Comparison of ENCODE assay signal across 8 cellular contexts in the genomic region with DNA sequence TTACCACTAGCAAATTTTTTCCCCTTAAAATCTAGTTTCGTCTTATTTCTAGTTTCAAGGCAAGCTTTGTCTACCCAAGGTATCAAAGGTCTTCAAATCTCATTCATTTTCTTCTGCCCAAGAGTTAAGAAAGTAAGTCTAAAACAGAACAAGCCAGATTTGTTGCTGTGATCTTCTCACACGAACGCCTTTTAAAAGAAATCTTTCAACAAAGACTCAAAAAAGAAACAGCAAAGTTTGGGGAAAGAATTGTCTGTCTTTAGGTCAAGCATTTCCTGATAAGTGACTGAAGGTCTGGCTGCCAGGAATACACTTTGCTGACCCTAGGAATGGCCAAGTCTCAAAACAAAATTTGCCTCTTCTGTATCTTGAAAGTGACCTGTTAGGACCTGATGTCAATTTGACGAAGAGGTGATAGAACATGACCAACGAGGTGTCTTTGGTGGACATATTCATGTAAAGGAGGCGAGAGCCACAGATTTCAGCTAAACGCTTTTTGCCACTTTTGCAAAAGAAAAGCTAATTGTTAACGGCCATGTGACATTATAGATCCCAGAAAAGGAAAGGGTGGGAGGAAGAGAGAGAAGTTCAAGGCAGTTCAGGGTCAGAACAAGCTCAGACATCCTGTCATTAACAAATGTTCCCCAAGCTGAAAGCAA. TPM values are rescaled to one million over a fixed set of nuclear protein-coding genes. Genes with fewer than 3 reads are reported as not detected.
A peak's percentile ranks its signal among the peaks of the same experiment; 100 is the strongest.
DNase-seq lines count a peak whose midpoint lies in the region; ATAC-seq, FAIRE-seq and TF ChIP-seq lines count a peak whose summit lies in the region.

No MANE protein-coding gene starts in this region.

- no peak for TF ChIP-seq RAD21 in K562 (CRISPR knock-in tag; conservative IDR thresholded peaks at IDR 0.05 in 1 of 2, IDR thresholded peaks at IDR 0.05 in 1 of 2)

- H3K79me2 ChIP-seq in K562 (ENCODE audit: control insufficient read depth, insufficient read depth, low read length): peaks cover 66% of the 10 kb centered on the region

- BruUV-seq in K562 (replicated peaks; lab: Mats Ljungman, UMichigan): TSS peak; percentile 33

- H3K27ac ChIP-seq in K562 (ENCODE audit: extremely low read depth, low read depth, low read length): peak overlapping the region; percentile 96
- peak overlapping the region; percentile 86 for H3K27ac ChIP-seq in temporal lobe (ENCODE audit: low read depth, low read length)

- H3K4me2 ChIP-seq in K562 (ENCODE audit: insufficient read depth, low read length): peak overlapping the region; percentile 94

- no peaks in the 10 kb centered on the region for H3K9me3 ChIP-seq in K562 (replicated peaks; ENCODE audit: control insufficient read depth, insufficient read depth, low read depth, low read length)

- H3K9ac ChIP-seq in K562 (ENCODE audit: insufficient read depth in 1 of 2, low read depth in 2 of 2, low read length in 2 of 2): peak overlapping the region; percentile 86 to 98

- H2AFZ ChIP-seq in K562 (ENCODE audit: low read depth, low read length): peak overlapping the region; percentile 77; the same call in 1 of the 2 replicates

- no peaks in the 10 kb centered on the region for H3K27me3 ChIP-seq in K562 (ENCODE audit: control insufficient read depth in 2 of 2, insufficient read depth in 2 of 2, low read length in 2 of 2)

- in situ Hi-C loops in K562 (cut with MboI): no loop called here

- peaks cover 10% of the 10 kb centered on the region in 2 experiments; a peak in 3 of 5 replicates for H3K4me1 ChIP-seq in K562 (replicated peaks in 1 of 2; ENCODE audit: control insufficient read depth in 2 of 2, insufficient read depth in 2 of 2, low read length in 2 of 2)

- peaks cover 7% of the 10 kb centered on the region for H4K20me1 ChIP-seq in K562 (replicated peaks; ENCODE audit: control insufficient read depth, insufficient read depth, low read length)

- no peaks in the 10 kb centered on the region; the same call in 2 of the 3 replicates for H3K36me3 ChIP-seq in K562 (ENCODE audit: control insufficient read depth, insufficient read depth, low read length)

- peak overlapping the region; percentile 90 for H3K4me3 ChIP-seq in K562

- WGBS in K562 (ENCODE audit: insufficient coverage, low coverage, missing lambda C conversion rate): 0% methylated on average over 8 of the region's 8 CpGs

- no peak for TF ChIP-seq CTCF in K562 (IDR thresholded peaks at IDR 0.05 in 2 of 3, conservative IDR thresholded peaks at IDR 0.05 in 1 of 3; ENCODE audit: insufficient read depth in 2 of 3, low read depth in 1 of 3, low read length in 3 of 3)

- intact Hi-C loops in K562 (cut with micrococcal nuclease): loop anchor here (2.0 to 5.0 kb wide), 3 partner anchors 22 to 181 kb away; no protein-coding TSS in a partner anchor

- DNase-seq in CD1c-positive myeloid dendritic cell (ENCODE audit: extremely low spot score) (peak; percentile 33), K562 (ENCODE audit: extremely low read depth in 1 of 4, low spot score in 3 of 4) (peak in 1 of 4 experiments; percentile 34), kidney tubule cell (ENCODE audit: low spot score) (peak; percentile 8), GM19238 (ENCODE audit: insufficient read length, low spot score) (no peak)

- peak; percentile 89 for FAIRE-seq in K562 (lab: Jason Lieb, UNC)

- POLR2A ChIA-PET in K562 (lab: Yijun Ruan, JAX): interaction anchor here (0.6 to 4.1 kb wide), 8 partner anchors 9 to 156 kb away, joined by 3 to 20 read pairs (median 4); no protein-coding TSS in a partner anchor

- no peak for TF ChIP-seq POLR2A in K562 (conservative IDR thresholded peaks at IDR 0.05)

- ATAC-seq in HG03025 (IDR thresholded peaks at IDR 0.05; ENCODE audit: low FRiP score, unreplicated experiment): peak; percentile 1
- ATAC-seq in K562: peak; percentile 7
- no peak for ATAC-seq in HG03521 (IDR thresholded peaks at IDR 0.05; ENCODE audit: unreplicated experiment)
- no peak for ATAC-seq in GM21367 (IDR thresholded peaks at IDR 0.05; ENCODE audit: unreplicated experiment)

- CTCF ChIA-PET in K562 (lab: Yijun Ruan, JAX; ENCODE audit: low intra/inter-chr PET ratio): interaction anchor here (0.6 kb wide), 1 partner anchor 49 kb away, joined by 3 read pairs; no protein-coding TSS in a partner anchor

- H3K9me1 ChIP-seq in K562 (ENCODE audit: control insufficient read depth, insufficient read depth, low read length): no peaks in the 10 kb centered on the region

- no peak for TF ChIP-seq EP300 in K562 (IDR thresholded peaks at IDR 0.05; ENCODE audit: low read length)

TF ChIP-seq in K562, 482 proteins besides CTCF, POLR2A, EP300 and RAD21 (continues in another document):
- TF ChIP-seq TCF7L2 (IDR thresholded peaks at IDR 0.05; ENCODE audit: low read depth, low read length) (no peak), HLTF (IDR thresholded peaks at IDR 0.05) (no peak), ZNF695 (CRISPR knock-in tag; IDR thresholded peaks at IDR 0.05) (no peak), ZKSCAN3 (CRISPR knock-in tag; IDR thresholded peaks at IDR 0.05) (no peak), MAFF (IDR thresholded peaks at IDR 0.05; ENCODE audit: low read length) (no peak), ARID2 (IDR thresholded peaks at IDR 0.05) (no peak), DNMT1 (IDR thresholded peaks at IDR 0.05) (0 out of 2 replicates have a peak, but pooled peaks have one; percentile 50), POLR2H (tag; IDR thresholded peaks at IDR 0.05; ENCODE audit: low read depth) (no peak), ZNF79 (CRISPR knock-in tag; IDR thresholded peaks at IDR 0.05; ENCODE audit: low read depth) (0 out of 2 replicates have a peak, but pooled peaks have one; percentile 22), BACH1 (tag; IDR thresholded peaks at IDR 0.05) (no peak)
- TF ChIP-seq, protein P1, sequence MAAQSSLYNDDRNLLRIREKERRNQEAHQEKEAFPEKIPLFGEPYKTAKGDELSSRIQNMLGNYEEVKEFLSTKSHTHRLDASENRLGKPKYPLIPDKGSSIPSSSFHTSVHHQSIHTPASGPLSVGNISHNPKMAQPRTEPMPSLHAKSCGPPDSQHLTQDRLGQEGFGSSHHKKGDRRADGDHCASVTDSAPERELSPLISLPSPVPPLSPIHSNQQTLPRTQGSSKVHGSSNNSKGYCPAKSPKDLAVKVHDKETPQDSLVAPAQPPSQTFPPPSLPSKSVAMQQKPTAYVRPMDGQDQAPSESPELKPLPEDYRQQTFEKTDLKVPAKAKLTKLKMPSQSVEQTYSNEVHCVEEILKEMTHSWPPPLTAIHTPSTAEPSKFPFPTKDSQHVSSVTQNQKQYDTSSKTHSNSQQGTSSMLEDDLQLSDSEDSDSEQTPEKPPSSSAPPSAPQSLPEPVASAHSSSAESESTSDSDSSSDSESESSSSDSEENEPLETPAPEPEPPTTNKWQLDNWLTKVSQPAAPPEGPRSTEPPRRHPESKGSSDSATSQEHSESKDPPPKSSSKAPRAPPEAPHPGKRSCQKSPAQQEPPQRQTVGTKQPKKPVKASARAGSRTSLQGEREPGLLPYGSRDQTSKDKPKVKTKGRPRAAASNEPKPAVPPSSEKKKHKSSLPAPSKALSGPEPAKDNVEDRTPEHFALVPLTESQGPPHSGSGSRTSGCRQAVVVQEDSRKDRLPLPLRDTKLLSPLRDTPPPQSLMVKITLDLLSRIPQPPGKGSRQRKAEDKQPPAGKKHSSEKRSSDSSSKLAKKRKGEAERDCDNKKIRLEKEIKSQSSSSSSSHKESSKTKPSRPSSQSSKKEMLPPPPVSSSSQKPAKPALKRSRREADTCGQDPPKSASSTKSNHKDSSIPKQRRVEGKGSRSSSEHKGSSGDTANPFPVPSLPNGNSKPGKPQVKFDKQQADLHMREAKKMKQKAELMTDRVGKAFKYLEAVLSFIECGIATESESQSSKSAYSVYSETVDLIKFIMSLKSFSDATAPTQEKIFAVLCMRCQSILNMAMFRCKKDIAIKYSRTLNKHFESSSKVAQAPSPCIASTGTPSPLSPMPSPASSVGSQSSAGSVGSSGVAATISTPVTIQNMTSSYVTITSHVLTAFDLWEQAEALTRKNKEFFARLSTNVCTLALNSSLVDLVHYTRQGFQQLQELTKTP (IDR thresholded peaks at IDR 0.05; ENCODE audit: low read depth in 1 of 2, partially characterized antibody in 2 of 2): peak in 1 of 2 experiments; percentile 8
- TF ChIP-seq, protein P2, sequence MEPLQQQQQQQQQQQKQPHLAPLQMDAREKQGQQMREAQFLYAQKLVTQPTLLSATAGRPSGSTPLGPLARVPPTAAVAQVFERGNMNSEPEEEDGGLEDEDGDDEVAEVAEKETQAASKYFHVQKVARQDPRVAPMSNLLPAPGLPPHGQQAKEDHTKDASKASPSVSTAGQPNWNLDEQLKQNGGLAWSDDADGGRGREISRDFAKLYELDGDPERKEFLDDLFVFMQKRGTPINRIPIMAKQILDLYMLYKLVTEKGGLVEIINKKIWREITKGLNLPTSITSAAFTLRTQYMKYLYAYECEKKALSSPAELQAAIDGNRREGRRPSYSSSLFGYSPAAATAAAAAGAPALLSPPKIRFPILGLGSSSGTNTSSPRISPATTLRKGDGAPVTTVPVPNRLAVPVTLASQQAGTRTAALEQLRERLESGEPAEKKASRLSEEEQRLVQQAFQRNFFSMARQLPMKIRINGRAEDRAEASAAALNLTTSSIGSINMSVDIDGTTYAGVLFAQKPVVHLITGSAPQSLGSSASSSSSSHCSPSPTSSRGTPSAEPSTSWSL (CRISPR knock-in tag; IDR thresholded peaks at IDR 0.05; ENCODE audit: borderline replicate concordance): no peak

RNA-seq across cellular contexts. Expression of a gene that starts 1.7 kb away (rescaled TPM):
- 65.9 and 172 TPM in 2 replicates for total RNA-seq in K562 (2011; cell fraction: chromatin; rRNA removed; ENCODE audit: low replicate concordance)
- total RNA-seq in K562 (2011; cell fraction: nucleolus; rRNA removed): 32.7 and 54.6 TPM in 2 replicates
- 69.6 and 109 TPM in 2 replicates for total RNA-seq in K562 (2011; cell fraction: nucleoplasm; rRNA removed)
- total RNA-seq in K562 (2014; rRNA removed): 16.8 and 17.5 TPM in 2 replicates
- total RNA-seq in K562 (2014; rRNA removed; fragmentation: Illumina TruSeq; extraction: Trizol): 33.0 and 40.7 TPM in 2 replicates
- total RNA-seq in K562 (2015; rRNA removed; fragmentation: Illumina TruSeq; extraction: Trizol): 32.5 and 39.3 TPM in 2 replicates
- total RNA-seq in K562 (2021): 21.1 and 24.6 TPM in 2 replicates
- 18.6 and 21.6 TPM in 2 replicates for polyA plus RNA-seq in K562 (2011; rRNA removed)
- 5.4 and 12.0 TPM in 2 replicates for polyA plus RNA-seq in K562 (2011; cell fraction: cytosol; rRNA removed)
- 18.3 and 30.3 TPM in 2 replicates for polyA plus RNA-seq in K562 (2011; cell fraction: nucleus; rRNA removed)
- 13.1 and 14.2 TPM in 2 replicates for polyA plus RNA-seq in K562 (2012)
- polyA plus RNA-seq in K562 (2014; fragmentation: Illumina TruSeq; extraction: Trizol): 27.8 and 35.1 TPM in 2 replicates
- 1 to 10 TPM; 4.8 to 5.4 TPM for polyA plus RNA-seq in K562 (2014; fragmentation: Nextera tagmentation; extraction: Ambion mirVana)
- 12.9 and 13.9 TPM in 2 replicates for polyA plus RNA-seq in K562 (2014; rRNA removed)
- polyA minus RNA-seq in K562 (2011; rRNA and poly(A)+ RNA removed): 80.0 and 84.5 TPM in 2 replicates
- 20.4 and 29.0 TPM in 2 replicates for polyA minus RNA-seq in K562 (2011; cell fraction: cytosol; rRNA and poly(A)+ RNA removed)
- 45.0 and 95.5 TPM in 2 replicates for polyA minus RNA-seq in K562 (2011; cell fraction: nucleus; rRNA and poly(A)+ RNA removed)
- 115 TPM for total RNA-seq in temporal lobe

Comparison
In these comparisons a context has a peak if more than half of its experiments do, and no peak if none do; other contexts are left out.
1. ATAC-seq: peak in HG03025 (single experiment) and K562 (single experiment); none in HG03521 (single experiment) and GM21367 (single experiment).